In genomic region chr6:145704153-145704781, GRCh38 we compare ENCODE assay signal across 8 cellular contexts. TPM values are rescaled to one million over a fixed set of nuclear protein-coding genes. Genes with fewer than 3 reads are reported as not detected.
A peak's percentile ranks its signal among the peaks of the same experiment; 100 is the strongest.
DNase-seq lines count a peak whose midpoint lies in the region; ATAC-seq and TF ChIP-seq lines count a peak whose summit lies in the region.

No MANE protein-coding gene starts in this region.

- H3K27me3 ChIP-seq in dorsolateral prefrontal cortex: no peaks in the 10 kb centered on the region

- ATAC-seq in HG03196 (IDR thresholded peaks at IDR 0.05; ENCODE audit: unreplicated experiment): no peak

- H3K4me3 ChIP-seq in dorsolateral prefrontal cortex (no peak overlapping the region), retinal pigment epithelial cell (ENCODE audit: low read length) (no peak overlapping the region)

- in situ Hi-C loops in GM13976 (cut with MboI; ENCODE audit: low sequenced_read_pairs, unreplicated experiment): no loop called here

- no peak overlapping the region for H3K27ac ChIP-seq in dorsolateral prefrontal cortex

- peak; percentile 24 for DNase-seq in NCI-H82 (lab: John Stamatoyannopoulos, UW)
- no peak for DNase-seq in NCI-H82 treated with DMSO at 0.1 percent for 48 hours (lab: John Stamatoyannopoulos, UW; ENCODE audit: unreplicated experiment)
- peak; percentile 29 for DNase-seq in NCI-H2227 treated with DMSO at 0.1 percent for 48 hours (lab: John Stamatoyannopoulos, UW)
- no peak for DNase-seq in dorsolateral prefrontal cortex
- no peak for DNase-seq in retinal pigment epithelial cell (ENCODE audit: low read depth)
- DNase-seq in GM13976 (ENCODE audit: low spot score): no peak
- no peak for DNase-seq in head of caudate nucleus

- intact Hi-C loops in dorsolateral prefrontal cortex (cut with DNase I) (no loop called here), head of caudate nucleus (cut with DNase I) (no loop called here)

- peak; percentile 36 to 86 (median 63) for TF ChIP-seq CTCF in dorsolateral prefrontal cortex (IDR thresholded peaks at IDR 0.05 in 54 of 56, conservative IDR thresholded peaks at IDR 0.05 in 2 of 56; ENCODE audit: low read depth in 1 of 56, partially characterized antibody in 56 of 56)
- peak; percentile 34 for TF ChIP-seq CTCF in retinal pigment epithelial cell (conservative IDR thresholded peaks at IDR 0.05; ENCODE audit: low read depth, low read length)
- no peak for TF ChIP-seq CTCF in GM13976 (IDR thresholded peaks at IDR 0.05; ENCODE audit: borderline replicate concordance, control extremely low read depth, extremely low read depth, insufficient read depth, missing control alignments)

RNA-seq across cellular contexts. Expression of gene EPM2A, which starts 31.1 kb away (rescaled TPM):
- total RNA-seq in dorsolateral prefrontal cortex: 10 to 100 TPM; 11.2 to 38.1 (median 25.3) TPM

Comparison
In these comparisons a context has a peak if more than half of its experiments do, and no peak if none do; other contexts are left out.
1. DNase-seq: peak in NCI-H82 (single experiment) and NCI-H2227 treated with DMSO at 0.1 percent for 48 hours (single experiment); none in NCI-H82 treated with DMSO at 0.1 percent for 48 hours (single experiment), dorsolateral prefrontal cortex (0 of 10), retinal pigment epithelial cell (single experiment), GM13976 (single experiment) and head of caudate nucleus (0 of 42).